8 cellular contexts compared by ENCODE assay signal in the genomic region with DNA sequence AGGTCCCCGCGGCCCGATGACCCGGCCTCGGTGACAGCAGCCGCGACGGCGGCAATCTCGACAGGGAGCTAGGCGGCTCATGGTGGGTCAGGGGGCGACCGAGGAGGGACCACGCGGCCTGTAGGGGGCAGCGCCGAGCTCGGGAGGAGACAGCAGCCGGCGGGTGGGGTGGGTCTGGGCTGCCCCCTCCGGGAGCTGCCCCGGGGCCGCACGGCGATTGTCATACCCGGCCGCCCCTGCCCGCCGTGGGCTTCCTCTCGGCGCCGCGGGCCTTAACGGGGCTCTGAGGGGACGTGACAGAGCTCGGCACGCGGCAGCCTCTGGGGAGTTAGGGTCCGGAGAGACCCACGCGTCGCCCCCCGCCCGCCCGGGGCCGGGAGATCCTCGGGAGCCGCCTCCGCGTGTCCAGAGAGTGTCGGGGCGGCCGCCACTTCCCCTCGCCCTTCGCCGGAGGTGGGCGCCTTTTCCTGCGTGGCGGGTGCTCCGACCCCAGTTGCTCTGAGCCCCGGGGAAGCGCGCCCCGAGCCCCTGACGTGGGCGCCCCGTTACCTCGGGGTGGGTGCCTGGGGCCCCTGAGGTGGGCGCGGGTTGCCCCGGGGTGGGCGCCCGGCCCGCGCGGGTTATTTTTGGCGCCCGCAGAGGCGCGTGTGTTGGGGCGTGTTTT. TPM values are rescaled to one million over a fixed set of nuclear protein-coding genes. Genes with fewer than 3 reads are reported as not detected.
A peak's percentile ranks its signal among the peaks of the same experiment; 100 is the strongest.
DNase-seq lines count a peak whose midpoint lies in the region; ATAC-seq and TF ChIP-seq lines count a peak whose summit lies in the region.

No MANE protein-coding gene starts in this region.

- no peaks in the 10 kb centered on the region for H3K36me3 ChIP-seq in left ventricle myocardium inferior

- H3K27ac Mint-ChIP-seq in activated naive CD8-positive, alpha-beta T cell, result peak overlapping the region; percentile 93

- CTCF ChIA-PET in RWPE1 (lab: Yijun Ruan, JAX), result no interaction called here

- H3K4me3 ChIP-seq in left ventricle myocardium inferior, result peak overlapping the region; percentile 92

- peaks cover 34% of the 10 kb centered on the region for H3K4me1 Mint-ChIP-seq in activated naive CD8-positive, alpha-beta T cell (ENCODE audit: low read depth)

- H3K9me3 Mint-ChIP-seq in activated naive CD8-positive, alpha-beta T cell (ENCODE audit: low read depth), result no peaks in the 10 kb centered on the region

- H3K4me3 Mint-ChIP-seq in activated naive CD8-positive, alpha-beta T cell, result peak overlapping the region; percentile 90

- H3K4me1 ChIP-seq in left ventricle myocardium inferior, result peaks cover 69% of the 10 kb centered on the region

- TF ChIP-seq CTCF in RWPE1 (conservative IDR thresholded peaks at IDR 0.05; ENCODE audit: low read depth) (0 out of 2 replicates have a peak, but pooled peaks have one; percentile 7), left ventricle myocardium inferior (IDR thresholded peaks at IDR 0.05; ENCODE audit: borderline replicate concordance) (peak; percentile 73)

- H3K36me3 Mint-ChIP-seq in activated naive CD8-positive, alpha-beta T cell, result no peaks in the 10 kb centered on the region

- no peaks in the 10 kb centered on the region for H3K9me3 ChIP-seq in left ventricle myocardium inferior (replicated peaks)

- H3K27ac ChIP-seq in RWPE1 (no peak overlapping the region), left ventricle myocardium inferior (replicated peaks) (peak overlapping the region; percentile 96)

- H3K27me3 Mint-ChIP-seq in activated naive CD8-positive, alpha-beta T cell, result no peaks in the 10 kb centered on the region

- DNase-seq in DMS 273 (lab: John Stamatoyannopoulos, UW; ENCODE audit: unreplicated experiment) (peak; percentile 41), DMS 273 treated with DMSO at 0.1 percent for 48 hours (lab: John Stamatoyannopoulos, UW) (no peak), RWPE1 (ENCODE audit: low spot score) (no peak), left ventricle myocardium inferior (peak; percentile 75), sciatic nerve (ENCODE audit: low spot score) (peak; percentile 86), COLO829 (ENCODE audit: low spot score) (no peak)

- intact Hi-C loops in left ventricle myocardium inferior (cut with micrococcal nuclease) (no loop called here), sciatic nerve (cut with DNase I) (no loop called here)

- no peaks in the 10 kb centered on the region for H3K27me3 ChIP-seq in left ventricle myocardium inferior (ENCODE audit: low read depth)

- ATAC-seq in HG02973 (IDR thresholded peaks at IDR 0.05; ENCODE audit: unreplicated experiment) (peak; percentile 35), sciatic nerve (peak; percentile 84)

- POLR2A ChIA-PET in RWPE1 (lab: Yijun Ruan, JAX; ENCODE audit: low non-redundant PET), result no interaction called here

RNA-seq across cellular contexts. Expression of a gene that starts 0.5 kb away (rescaled TPM):
- total RNA-seq in left ventricle myocardium inferior (48.1 TPM), sciatic nerve (33.5 TPM)

Comparison
In these comparisons a context has a peak if more than half of its experiments do, and no peak if none do; other contexts are left out.
1. DNase-seq: peak in DMS 273 (single experiment), left ventricle myocardium inferior (single experiment) and sciatic nerve (single experiment); none in DMS 273 treated with DMSO at 0.1 percent for 48 hours (single experiment), RWPE1 (single experiment) and COLO829 (single experiment).